In the genomic region with DNA sequence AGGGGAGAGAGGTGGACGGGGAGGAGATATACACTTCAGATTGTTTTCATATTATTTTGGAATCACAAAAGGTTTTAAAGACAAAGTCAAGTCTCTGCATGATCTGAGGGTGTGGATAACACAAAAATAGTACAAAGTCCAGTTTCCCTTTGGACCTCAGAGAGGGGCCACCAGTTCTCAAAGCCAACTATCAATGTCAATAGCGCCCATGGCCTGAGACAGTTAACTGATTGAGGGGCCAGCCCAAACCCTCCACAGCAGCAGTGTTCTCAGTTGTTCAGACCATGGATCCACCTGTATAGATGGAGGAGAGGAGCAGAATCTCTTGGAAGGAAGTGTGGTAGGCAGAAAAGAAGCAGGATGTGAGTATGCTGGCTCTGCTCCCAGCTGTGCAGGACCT, we compare ENCODE assay signal across 29 cellular contexts. TPM values are rescaled to one million over a fixed set of nuclear protein-coding genes. Genes with fewer than 3 reads are reported as not detected.
DNase-seq lines count a peak whose midpoint lies in the region; ATAC-seq, FAIRE-seq and TF ChIP-seq lines count a peak whose summit lies in the region.
"Had no signal": no experiment of that assay in that cellular context is flagged by ENCODE, and none has a peak within 500 bp of the region (broad histone marks: within the 10 kb centered on the region; RNA-seq: fewer than 3 reads in every experiment).

No MANE protein-coding gene starts in this region.

- peaks cover 19% of the 10 kb centered on the region for H3K4me1 ChIP-seq in HepG2 (ENCODE audit: insufficient read depth, low read length)
- H3K4me1 ChIP-seq in right lobe of liver, result no peaks in the 10 kb centered on the region
- H3K4me1 ChIP-seq in neural progenitor cell, result peaks cover 13% of the 10 kb centered on the region
- H3K4me1 ChIP-seq in tibial artery, result peaks cover 0 to 12% (median 3%) of the 10 kb centered on the region in 4 donors

- 79% methylated on average over 2 of the region's 2 CpGs for WGBS in HepG2 (ENCODE audit: low lambda C conversion rate)
- WGBS in right lobe of liver (ENCODE audit: insufficient coverage, low coverage, low lambda C conversion rate, missing lambda C conversion rate), result 100% methylated on average over 1 of the region's 2 CpGs

- peak overlapping the region; percentile 22 for H3K4me2 ChIP-seq in HepG2 (ENCODE audit: low read depth, low read length)
- H3K4me2 ChIP-seq in neural progenitor cell, result no peak overlapping the region
- H3K4me2 ChIP-seq: BLaER1 had no signal

- TF ChIP-seq RAD21 in HepG2 (CRISPR knock-in tag; IDR thresholded peaks at IDR 0.05), result no peak

- H3K36me3 Mint-ChIP-seq in T-cell (peaks cover 28% of the 10 kb centered on the region), neural progenitor cell (peaks cover 17% of the 10 kb centered on the region)
- H3K36me3 Mint-ChIP-seq in stimulated activated naive B cell treated with anti-CD40 and anti-IgM and Interleukin-4, amounts not matched to agents 10 μg/mL and 1 μg/mL and 100 μg/mL, for 72 hours, result peaks cover 30 to 36% of the 10 kb centered on the region in 2 donors
- peaks cover 30% of the 10 kb centered on the region for H3K36me3 Mint-ChIP-seq in stimulated activated memory B cell treated with anti-CD40 and anti-IgM and Interleukin-4, amounts not matched to agents 10 μg/mL and 1 μg/mL and 100 μg/mL, for 72 hours

- intact Hi-C loops in HepG2 (cut with micrococcal nuclease; ENCODE audit: unreplicated experiment), result no loop called here
- intact Hi-C loops in right lobe of liver (cut with DNase I), result no loop called here
- intact Hi-C loops in tibial artery (cut with DNase I; ENCODE audit: low total_unique reads), result no loop called here

- H3K27me3 ChIP-seq in HepG2 (ENCODE audit: control insufficient read depth in 1 of 2, insufficient read depth in 2 of 2, low read length in 2 of 2) (no peaks in the 10 kb centered on the region), right lobe of liver (no peaks in the 10 kb centered on the region), neural progenitor cell (no peaks in the 10 kb centered on the region), tibial artery (no peaks in the 10 kb centered on the region)
- H3K27me3 ChIP-seq: BE2C, BLaER1 had no signal

- peaks cover 22% of the 10 kb centered on the region for H3F3A ChIP-seq in neural progenitor cell (ENCODE audit: low read depth)

- CTCF ChIA-PET in HepG2 (lab: Yijun Ruan, JAX; ENCODE audit: low intra/inter-chr PET ratio, low total read pairs) (no interaction called here), T-cell (lab: Charles Lee) (no interaction called here)

- peak overlapping the region; percentile 39 to 48 for H3K27ac Mint-ChIP-seq in T-cell
- H3K27ac Mint-ChIP-seq in neural progenitor cell, result peak overlapping the region; percentile 75
- peak overlapping the region; percentile 65 for H3K27ac Mint-ChIP-seq in stimulated activated naive B cell treated with anti-CD40 and anti-IgM and Interleukin-4, amounts not matched to agents 10 μg/mL and 1 μg/mL and 100 μg/mL, for 72 hours
- H3K27ac Mint-ChIP-seq in stimulated activated memory B cell treated with anti-CD40 and anti-IgM and Interleukin-4, amounts not matched to agents 10 μg/mL and 1 μg/mL and 100 μg/mL, for 72 hours, result no peak overlapping the region

- H3K27me3 Mint-ChIP-seq in T-cell (no peaks in the 10 kb centered on the region), neural progenitor cell (ENCODE audit: insufficient read depth, low read depth) (no peaks in the 10 kb centered on the region)
- no peaks in the 10 kb centered on the region for H3K27me3 Mint-ChIP-seq in stimulated activated naive B cell treated with anti-CD40 and anti-IgM and Interleukin-4, amounts not matched to agents 10 μg/mL and 1 μg/mL and 100 μg/mL, for 72 hours
- H3K27me3 Mint-ChIP-seq in stimulated activated memory B cell treated with anti-CD40 and anti-IgM and Interleukin-4, amounts not matched to agents 10 μg/mL and 1 μg/mL and 100 μg/mL, for 72 hours, result no peaks in the 10 kb centered on the region
- H3K27me3 Mint-ChIP-seq: CD4-positive, alpha-beta memory T cell; CD4-positive, CD25-positive, alpha-beta regulatory T cell; CD8-positive, alpha-beta memory T cell had no signal

- TF ChIP-seq POLR2A in HepG2 (IDR thresholded peaks at IDR 0.05; ENCODE audit: insufficient read depth in 1 of 2, low read depth in 2 of 2, low read length in 2 of 2) (no peak), right lobe of liver (IDR thresholded peaks at IDR 0.05) (no peak)

- H3K4me1 Mint-ChIP-seq in T-cell, result peaks cover 3 to 4% (median 3%) of the 10 kb centered on the region in 3 donors
- peaks cover 44% of the 10 kb centered on the region for H3K4me1 Mint-ChIP-seq in neural progenitor cell
- peaks cover under 1 to 17% of the 10 kb centered on the region in 2 donors for H3K4me1 Mint-ChIP-seq in stimulated activated naive B cell treated with anti-CD40 and anti-IgM and Interleukin-4, amounts not matched to agents 10 μg/mL and 1 μg/mL and 100 μg/mL, for 72 hours
- peaks cover 6% of the 10 kb centered on the region for H3K4me1 Mint-ChIP-seq in stimulated activated memory B cell treated with anti-CD40 and anti-IgM and Interleukin-4, amounts not matched to agents 10 μg/mL and 1 μg/mL and 100 μg/mL, for 72 hours

- H3K4me3 ChIP-seq in HepG2 (replicated peaks in 1 of 3; ENCODE audit: insufficient read depth in 1 of 3, low read depth in 2 of 3, low read length in 3 of 3), result no peak overlapping the region
- no peak overlapping the region for H3K4me3 ChIP-seq in right lobe of liver
- H3K4me3 ChIP-seq in neural progenitor cell, result no peak overlapping the region
- H3K4me3 ChIP-seq in tibial artery, result no peak overlapping the region
- H3K4me3 ChIP-seq: BLaER1, GM12878 had no signal

- in situ Hi-C loops in HepG2 (cut with HindIII; ENCODE audit: extremely low pct_ligation_motif_present, low pct_unique_long_range_greater_than_20kb), result no loop called here

- TF ChIP-seq CTCF in HepG2 (CRISPR knock-in tag; IDR thresholded peaks at IDR 0.05) (no peak), right lobe of liver (IDR thresholded peaks at IDR 0.05) (no peak), neural progenitor cell (IDR thresholded peaks at IDR 0.05) (no peak), tibial artery (IDR thresholded peaks at IDR 0.05) (no peak)

- peaks cover 6 to 24% of the 10 kb centered on the region in 2 experiments for H3K36me3 ChIP-seq in HepG2 (replicated peaks in 1 of 2; ENCODE audit: control insufficient read depth in 1 of 2, insufficient read depth in 2 of 2, low read length in 2 of 2)
- H3K36me3 ChIP-seq in right lobe of liver, result peaks cover 0 to 21% (median 5%) of the 10 kb centered on the region in 4 donors
- H3K36me3 ChIP-seq in neural progenitor cell, result no peaks in the 10 kb centered on the region
- H3K36me3 ChIP-seq in tibial artery, result peaks cover 37 to 47% (median 41%) of the 10 kb centered on the region in 3 donors

- H3K79me2 ChIP-seq in HepG2 (ENCODE audit: insufficient read depth, low read length) (peaks cover 6% of the 10 kb centered on the region), neural progenitor cell (ENCODE audit: low read depth) (peaks cover 33% of the 10 kb centered on the region)

- H3K9me3 ChIP-seq in HepG2 (ENCODE audit: low read length), result no peaks in the 10 kb centered on the region
- no peaks in the 10 kb centered on the region for H3K9me3 ChIP-seq in right lobe of liver
- no peaks in the 10 kb centered on the region for H3K9me3 ChIP-seq in neural progenitor cell (ENCODE audit: low read depth)
- H3K9me3 ChIP-seq in tibial artery, result no peaks in the 10 kb centered on the region
- H3K9me3 ChIP-seq: BE2C, BLaER1 had no signal

- H2AFZ ChIP-seq in HepG2 (ENCODE audit: low read length) (no peak overlapping the region), neural progenitor cell (replicated peaks) (no peak overlapping the region)

- no peaks in the 10 kb centered on the region for H3K9me3 Mint-ChIP-seq in T-cell
- H3K9me3 Mint-ChIP-seq in neural progenitor cell, result no peaks in the 10 kb centered on the region
- no peaks in the 10 kb centered on the region for H3K9me3 Mint-ChIP-seq in stimulated activated naive B cell treated with anti-CD40 and anti-IgM and Interleukin-4, amounts not matched to agents 10 μg/mL and 1 μg/mL and 100 μg/mL, for 72 hours
- H3K9me3 Mint-ChIP-seq in stimulated activated memory B cell treated with anti-CD40 and anti-IgM and Interleukin-4, amounts not matched to agents 10 μg/mL and 1 μg/mL and 100 μg/mL, for 72 hours, result no peaks in the 10 kb centered on the region
- H3K9me3 Mint-ChIP-seq: CD14-positive monocyte; CD4-positive, alpha-beta memory T cell; CD4-positive, CD25-positive, alpha-beta regulatory T cell; CD8-positive, alpha-beta memory T cell had no signal

- ATAC-seq in HepG2 (peak; percentile 76), right lobe of liver (no peak), T-cell (replicated peaks in 1 of 4) (no peak), HG02678 (IDR thresholded peaks at IDR 0.05; ENCODE audit: unreplicated experiment) (no peak)
- ATAC-seq in stimulated activated naive B cell treated with anti-CD40 and anti-IgM and Interleukin-4, amounts not matched to agents 10 μg/mL and 1 μg/mL and 100 μg/mL, for 72 hours (replicated peaks), result no peak
- no peak for ATAC-seq in stimulated activated memory B cell treated with anti-CD40 and anti-IgM and Interleukin-4, amounts not matched to agents 10 μg/mL and 1 μg/mL and 100 μg/mL, for 72 hours
- ATAC-seq: GM12878 had no signal

- no peak overlapping the region for H3K4me3 Mint-ChIP-seq in T-cell
- peak overlapping the region; percentile 59 for H3K4me3 Mint-ChIP-seq in neural progenitor cell
- H3K4me3 Mint-ChIP-seq in stimulated activated naive B cell treated with anti-CD40 and anti-IgM and Interleukin-4, amounts not matched to agents 10 μg/mL and 1 μg/mL and 100 μg/mL, for 72 hours, result no peak overlapping the region
- no peak overlapping the region for H3K4me3 Mint-ChIP-seq in stimulated activated memory B cell treated with anti-CD40 and anti-IgM and Interleukin-4, amounts not matched to agents 10 μg/mL and 1 μg/mL and 100 μg/mL, for 72 hours
- H3K4me3 Mint-ChIP-seq: CD14-positive monocyte; CD4-positive, alpha-beta memory T cell; CD4-positive, CD25-positive, alpha-beta regulatory T cell; CD8-positive, alpha-beta memory T cell had no signal

- H3K27ac ChIP-seq in HepG2 (ENCODE audit: extremely low read length, insufficient read depth, low read length), result peak overlapping the region; percentile 41
- no peak overlapping the region for H3K27ac ChIP-seq in right lobe of liver
- H3K27ac ChIP-seq in neural progenitor cell, result no peak overlapping the region
- no peak overlapping the region for H3K27ac ChIP-seq in tibial artery
- H3K27ac ChIP-seq: BLaER1 had no signal

- POLR2A ChIA-PET in HepG2 (lab: Yijun Ruan, JAX) (no interaction called here), T-cell (lab: Charles Lee) (no interaction called here)

- H4K20me1 ChIP-seq in HepG2 (ENCODE audit: insufficient read depth, low read length) (no peaks in the 10 kb centered on the region), neural progenitor cell (ENCODE audit: low read depth) (peaks cover 4% of the 10 kb centered on the region)

- no peak for TF ChIP-seq EP300 in HepG2 (IDR thresholded peaks at IDR 0.05; ENCODE audit: low read depth in 2 of 2, low read length in 2 of 2)
- no peak for TF ChIP-seq EP300 in HepG2 (CRISPR knock-in tag; IDR thresholded peaks at IDR 0.05; ENCODE audit: borderline replicate concordance)

- DNase-seq in HepG2 (ENCODE audit: low spot score), result peak; percentile 30
- DNase-seq in right lobe of liver, result no peak
- DNase-seq in T-cell, result no peak
- no peak for DNase-seq in neural progenitor cell (ENCODE audit: low spot score)
- no peak for DNase-seq in stimulated activated naive B cell treated with anti-CD40 and anti-IgM and Interleukin-4, amounts not matched to agents 10 μg/mL and 1 μg/mL and 100 μg/mL, for 72 hours
- DNase-seq in tibial artery, result no peak
- DNase-seq: 8988T; ACHN; BE2C; C1 segment of cervical spinal cord; CD4-positive, alpha-beta memory T cell; CD4-positive, CD25-positive, alpha-beta regulatory T cell; CD8-positive, alpha-beta memory T cell; COR-L47; DMS 273 treated with DMSO at 0.1 percent for 48 hours; DMS153; DMS53; DMS79; DND-41; EL; GDM1 had no signal

- H3K9ac ChIP-seq in HepG2 (ENCODE audit: insufficient read depth, low read depth, low read length), result no peak overlapping the region
- no peak overlapping the region for H3K9ac ChIP-seq in neural progenitor cell
- H3K9ac ChIP-seq: BLaER1 had no signal

- FAIRE-seq in HepG2 (lab: Jason Lieb, UNC), result no peak
- FAIRE-seq: A204.1, GM12878, GM12892, GM18507 had no signal

- no TSS peak for BruUV-seq in HepG2 (replicated peaks; lab: Mats Ljungman, UMichigan)

RNA-seq across cellular contexts. Expression of a gene that starts 12.9 kb away (rescaled TPM):
- 99.8 and 104 TPM in 2 replicates for total RNA-seq in HepG2 (2016; rRNA removed; fragmentation: Illumina TruSeq; extraction: Trizol)
- 81.0 and 93.2 TPM in 2 replicates for total RNA-seq in HepG2 (2016; cell fraction: cytosol; rRNA removed; fragmentation: Illumina TruSeq; extraction: Trizol; ENCODE audit: low read depth)
- 98.8 and 104 TPM in 2 replicates for total RNA-seq in HepG2 (2016; cell fraction: insoluble cytoplasmic fraction; rRNA removed; fragmentation: Illumina TruSeq; extraction: Trizol)
- 49.2 and 54.2 TPM in 2 replicates for total RNA-seq in HepG2 (2016; cell fraction: membrane; rRNA removed; fragmentation: Illumina TruSeq; extraction: Trizol)
- total RNA-seq in HepG2 (2016; cell fraction: nucleus; rRNA removed; fragmentation: Illumina TruSeq; extraction: Trizol), result 61.4 and 77.1 TPM in 2 replicates
- polyA plus RNA-seq in HepG2 (2011; rRNA removed), result 90.8 and 99.8 TPM in 2 replicates
- polyA plus RNA-seq in HepG2 (2011; cell fraction: cytosol; rRNA removed), result 45.8 and 51.2 TPM in 2 replicates
- polyA plus RNA-seq in HepG2 (2011; cell fraction: nucleus; rRNA removed), result 207 and 252 TPM in 2 replicates
- polyA plus RNA-seq in HepG2 (2012), result 46.9 and 63.7 TPM in 2 replicates
- 14.9 and 16.8 TPM in 2 replicates for polyA plus RNA-seq in HepG2 (2016; cell fraction: cytosol; fragmentation: Illumina TruSeq; extraction: Trizol; ENCODE audit: low read depth)
- 128 and 134 TPM in 2 replicates for polyA plus RNA-seq in HepG2 (2016; cell fraction: insoluble cytoplasmic fraction; fragmentation: Illumina TruSeq; extraction: Trizol; ENCODE audit: low read depth)
- 28.8 and 29.0 TPM in 2 replicates for polyA plus RNA-seq in HepG2 (2016; cell fraction: membrane; fragmentation: Illumina TruSeq; extraction: Trizol; ENCODE audit: low read depth)
- 203 and 213 TPM in 2 replicates for polyA plus RNA-seq in HepG2 (2016; cell fraction: nucleus; fragmentation: Illumina TruSeq; extraction: Trizol; ENCODE audit: insufficient read depth, low read depth)
- 61.9 and 154 TPM in 2 replicates for polyA minus RNA-seq in HepG2 (2011; rRNA and poly(A)+ RNA removed; ENCODE audit: low replicate concordance)
- 17.3 and 23.9 TPM in 2 replicates for polyA minus RNA-seq in HepG2 (2011; cell fraction: cytosol; rRNA and poly(A)+ RNA removed)
- polyA minus RNA-seq in HepG2 (2011; cell fraction: nucleus; rRNA and poly(A)+ RNA removed), result 71.4 and 71.5 TPM in 2 replicates
- 10 to 100 TPM; 26.2 to 61.8 (median 34.5) TPM for total RNA-seq in right lobe of liver
- total RNA-seq in T-cell, result 100 to 1,000 TPM; 132 to 145 (median 144) TPM
- total RNA-seq in neural progenitor cell (ENCODE audit: low replicate concordance), result 106 and 184 TPM in 2 replicates

RNA-seq across cellular contexts. Expression of a gene that starts 13.2 kb away (rescaled TPM):
- 51.7 and 53.4 TPM in 2 replicates for total RNA-seq in HepG2 (2016; rRNA removed; fragmentation: Illumina TruSeq; extraction: Trizol)
- 19.0 and 20.1 TPM in 2 replicates for total RNA-seq in HepG2 (2016; cell fraction: cytosol; rRNA removed; fragmentation: Illumina TruSeq; extraction: Trizol; ENCODE audit: low read depth)
- total RNA-seq in HepG2 (2016; cell fraction: insoluble cytoplasmic fraction; rRNA removed; fragmentation: Illumina TruSeq; extraction: Trizol), result 53.8 and 54.3 TPM in 2 replicates
- total RNA-seq in HepG2 (2016; cell fraction: membrane; rRNA removed; fragmentation: Illumina TruSeq; extraction: Trizol), result 36.2 and 36.7 TPM in 2 replicates
- total RNA-seq in HepG2 (2016; cell fraction: nucleus; rRNA removed; fragmentation: Illumina TruSeq; extraction: Trizol), result 57.5 and 60.4 TPM in 2 replicates
- polyA plus RNA-seq in HepG2 (2011; rRNA removed), result 47.9 and 61.0 TPM in 2 replicates
- 26.9 and 41.0 TPM in 2 replicates for polyA plus RNA-seq in HepG2 (2011; cell fraction: cytosol; rRNA removed)
- polyA plus RNA-seq in HepG2 (2011; cell fraction: nucleus; rRNA removed), result 39.4 and 42.0 TPM in 2 replicates
- polyA plus RNA-seq in HepG2 (2012), result 27.1 and 34.3 TPM in 2 replicates
- 3.4 and 3.7 TPM in 2 replicates for polyA plus RNA-seq in HepG2 (2016; cell fraction: cytosol; fragmentation: Illumina TruSeq; extraction: Trizol; ENCODE audit: low read depth)
- 43.2 and 52.1 TPM in 2 replicates for polyA plus RNA-seq in HepG2 (2016; cell fraction: insoluble cytoplasmic fraction; fragmentation: Illumina TruSeq; extraction: Trizol; ENCODE audit: low read depth)
- polyA plus RNA-seq in HepG2 (2016; cell fraction: membrane; fragmentation: Illumina TruSeq; extraction: Trizol; ENCODE audit: low read depth), result 13.3 and 17.1 TPM in 2 replicates
- polyA plus RNA-seq in HepG2 (2016; cell fraction: nucleus; fragmentation: Illumina TruSeq; extraction: Trizol; ENCODE audit: insufficient read depth, low read depth), result 51.5 and 57.9 TPM in 2 replicates
- polyA minus RNA-seq in HepG2 (2011; rRNA and poly(A)+ RNA removed; ENCODE audit: low replicate concordance), result 45.2 and 96.4 TPM in 2 replicates
- 68.9 and 72.7 TPM in 2 replicates for polyA minus RNA-seq in HepG2 (2011; cell fraction: cytosol; rRNA and poly(A)+ RNA removed)
- polyA minus RNA-seq in HepG2 (2011; cell fraction: nucleus; rRNA and poly(A)+ RNA removed), result 128 and 149 TPM in 2 replicates
- total RNA-seq in right lobe of liver, result 10 to 100 TPM; 18.0 to 26.1 (median 22.9) TPM
- total RNA-seq in T-cell, result 10 to 100 TPM; 25.0 to 32.0 (median 28.2) TPM
- 46.6 and 49.2 TPM in 2 replicates for total RNA-seq in neural progenitor cell (ENCODE audit: low replicate concordance)
